Comparison of ENCODE assay signal across 8 cellular contexts in the genomic region with DNA sequence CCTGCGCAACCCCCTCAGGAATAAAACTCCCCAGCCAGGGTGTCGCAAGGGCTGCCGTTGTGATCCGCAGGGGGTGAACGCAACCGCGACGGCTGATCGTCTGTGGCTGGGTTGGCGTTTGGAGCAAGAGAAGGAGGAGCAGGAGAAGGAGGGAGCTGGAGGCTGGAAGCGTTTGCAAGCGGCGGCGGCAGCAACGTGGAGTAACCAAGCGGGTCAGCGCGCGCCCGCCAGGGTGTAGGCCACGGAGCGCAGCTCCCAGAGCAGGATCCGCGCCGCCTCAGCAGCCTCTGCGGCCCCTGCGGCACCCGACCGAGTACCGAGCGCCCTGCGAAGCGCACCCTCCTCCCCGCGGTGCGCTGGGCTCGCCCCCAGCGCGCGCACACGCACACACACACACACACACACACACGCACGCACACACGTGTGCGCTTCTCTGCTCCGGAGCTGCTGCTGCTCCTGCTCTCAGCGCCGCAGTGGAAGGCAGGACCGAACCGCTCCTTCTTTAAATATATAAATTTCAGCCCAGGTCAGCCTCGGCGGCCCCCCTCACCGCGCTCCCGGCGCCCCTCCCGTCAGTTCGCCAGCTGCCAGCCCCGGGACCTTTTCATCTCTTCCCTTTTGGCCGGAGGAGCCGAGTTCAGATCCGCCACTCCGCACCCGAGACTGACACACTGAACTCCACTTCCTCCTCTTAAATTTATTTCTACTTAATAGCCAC. TPM values are rescaled to one million over a fixed set of nuclear protein-coding genes. Genes with fewer than 3 reads are reported as not detected.
A peak's percentile ranks its signal among the peaks of the same experiment; 100 is the strongest.
DNase-seq lines count a peak whose midpoint lies in the region; ATAC-seq and TF ChIP-seq lines count a peak whose summit lies in the region.

No MANE protein-coding gene starts in this region.

- peak; percentile 50 to 59 for ATAC-seq in activated CD4-positive, CD25-positive, alpha-beta regulatory T cell treated with anti-CD3 and anti-CD28 coated beads, Interleukin-2, amount 50 U/mL, for 24 hours
- ATAC-seq in stimulated activated naive B cell treated with anti-CD40 and anti-IgM and Interleukin-4, amounts not matched to agents 10 μg/mL and 1 μg/mL and 100 μg/mL, for 72 hours (replicated peaks), result peak; percentile 77 to 78

- peaks cover 8 to 13% of the 10 kb centered on the region in 2 donors for H3K36me3 Mint-ChIP-seq in stimulated activated naive B cell treated with anti-CD40 and anti-IgM and Interleukin-4, amounts not matched to agents 10 μg/mL and 1 μg/mL and 100 μg/mL, for 72 hours

- H3K27me3 ChIP-seq in HAP-1 (ENCODE audit: low read depth), result no peaks in the 10 kb centered on the region

- TF ChIP-seq CTCF in LNCaP clone FGC (IDR thresholded peaks at IDR 0.05; ENCODE audit: control insufficient read depth, extremely low read depth, insufficient read depth), result no peak
- no peak for TF ChIP-seq CTCF in lower leg skin (IDR thresholded peaks at IDR 0.05)

- in situ Hi-C loops in HAP-1 (cut with MboI; ENCODE audit: low sequenced_read_pairs), result loop anchor here (10.0 to 25.0 kb wide), 4 partner anchors 716 to 1466 kb away; no protein-coding TSS in a partner anchor

- peaks cover 29% of the 10 kb centered on the region for H3K4me1 ChIP-seq in HAP-1

- H3K9me3 ChIP-seq in HAP-1, result no peaks in the 10 kb centered on the region

- intact Hi-C loops in lower leg skin (cut with DNase I; ENCODE audit: low total_unique reads), result loop anchor here (10.0 kb wide), 1 partner anchor 1469 kb away; no protein-coding TSS in a partner anchor

- no peaks in the 10 kb centered on the region for H3K36me3 ChIP-seq in HAP-1 (replicated peaks)

- peak overlapping the region; percentile 46 for H3K4me3 ChIP-seq in HAP-1
- H3K4me3 ChIP-seq in LNCaP clone FGC (ENCODE audit: low read depth, low read length), result peak overlapping the region; percentile 32
- peak overlapping the region; percentile 60 for H3K4me3 ChIP-seq in lower leg skin (ENCODE audit: low read depth, poor library complexity, severe bottlenecking)

- H3K27ac Mint-ChIP-seq in stimulated activated naive B cell treated with anti-CD40 and anti-IgM and Interleukin-4, amounts not matched to agents 10 μg/mL and 1 μg/mL and 100 μg/mL, for 72 hours, result peak overlapping the region; percentile 42

- peaks cover 26 to 44% of the 10 kb centered on the region in 2 donors for H3K4me1 Mint-ChIP-seq in stimulated activated naive B cell treated with anti-CD40 and anti-IgM and Interleukin-4, amounts not matched to agents 10 μg/mL and 1 μg/mL and 100 μg/mL, for 72 hours

- H3K4me3 Mint-ChIP-seq in stimulated activated naive B cell treated with anti-CD40 and anti-IgM and Interleukin-4, amounts not matched to agents 10 μg/mL and 1 μg/mL and 100 μg/mL, for 72 hours, result no peak overlapping the region

- WGBS in lower leg skin, 2 donors, result 0 to 1% methylated on average over 56 to 59 of the region's 64 CpGs

- TF ChIP-seq POLR2A in lower leg skin (IDR thresholded peaks at IDR 0.05), result no peak

- no peak for DNase-seq in activated CD4-positive, CD25-positive, alpha-beta regulatory T cell treated with anti-CD3 and anti-CD28 coated beads, Interleukin-2, amount 50 U/mL, for 72 hours
- DNase-seq in HAP-1 (ENCODE audit: low spot score in 2 of 2) (peak; percentile 56 to 73), LNCaP clone FGC (ENCODE audit: low read depth) (no peak), T-helper 1 cell (peak in 4 of 5 donors; percentile 8 to 37 (median 18)), dermis blood vessel endothelial cell (peak; percentile 74), lower leg skin (ENCODE audit: low spot score in 2 of 2) (peak; percentile 66 to 95)
- no peak for DNase-seq in stimulated activated naive B cell treated with anti-CD40 and anti-IgM and Interleukin-4, amounts not matched to agents 10 μg/mL and 1 μg/mL and 100 μg/mL, for 72 hours

- no peaks in the 10 kb centered on the region for H3K27me3 Mint-ChIP-seq in stimulated activated naive B cell treated with anti-CD40 and anti-IgM and Interleukin-4, amounts not matched to agents 10 μg/mL and 1 μg/mL and 100 μg/mL, for 72 hours

- no peaks in the 10 kb centered on the region for H3K9me3 Mint-ChIP-seq in stimulated activated naive B cell treated with anti-CD40 and anti-IgM and Interleukin-4, amounts not matched to agents 10 μg/mL and 1 μg/mL and 100 μg/mL, for 72 hours

RNA-seq across cellular contexts. Expression of a gene that starts 0.7 kb away (rescaled TPM):
- 36.2 and 38.6 TPM in 2 replicates for total RNA-seq in dermis blood vessel endothelial cell
- 1 to 10 TPM in 2 of 4 donors, under 1 TPM in 2; 0.55 to 2.9 (median 1.8) TPM for total RNA-seq in lower leg skin

Comparison
In these comparisons a context has a peak if more than half of its experiments do, and no peak if none do; other contexts are left out.
1. DNase-seq: peak in HAP-1 (2 of 2), T-helper 1 cell (4 of 5), dermis blood vessel endothelial cell (single experiment) and lower leg skin (2 of 2); none in activated CD4-positive, CD25-positive, alpha-beta regulatory T cell treated with anti-CD3 and anti-CD28 coated beads, Interleukin-2, amount 50 U/mL, for 72 hours (single experiment), LNCaP clone FGC (single experiment) and stimulated activated naive B cell treated with anti-CD40 and anti-IgM and Interleukin-4, amounts not matched to agents 10 μg/mL and 1 μg/mL and 100 μg/mL, for 72 hours (single experiment).
2. Peak in every context shown above with its lines, with median percentiles within 50 percentile points of each other: H3K4me3 ChIP-seq.